Comparison of ENCODE assay signal across 8 cellular contexts in genomic region chr2:71129891-71130324, GRCh38. TPM values are rescaled to one million over a fixed set of nuclear protein-coding genes. Genes with fewer than 3 reads are reported as not detected.
DNase-seq lines count a peak whose midpoint lies in the region; ATAC-seq and TF ChIP-seq lines count a peak whose summit lies in the region.

MCEE (minus strand) TSS chr2:71130229; CDS start chr2:71130219, 10 bp downstream.

- DNase-seq in NCI-H128 (lab: John Stamatoyannopoulos, UW; ENCODE audit: unreplicated experiment) = peak; percentile 72
- peak; percentile 73 to 88 (median 83) for DNase-seq in T-helper 1 cell
- DNase-seq in amygdala (lab: John Stamatoyannopoulos, UW) = peak in 49 of 56 donors; percentile 58 to 96 (median 88)
- DNase-seq in hepatocyte (ENCODE audit: low spot score) = peak; percentile 95
- DNase-seq in gastrocnemius medialis = peak; percentile 83 to 86
- no peak for DNase-seq in OCI-M2 (lab: John Stamatoyannopoulos, UW; ENCODE audit: unreplicated experiment)

- no peaks in the 10 kb centered on the region for H3K27me3 ChIP-seq in hepatocyte
- no peaks in the 10 kb centered on the region for H3K27me3 ChIP-seq in gastrocnemius medialis

- H3K36me3 ChIP-seq in hepatocyte (replicated peaks; ENCODE audit: insufficient read depth, low read depth) (no peaks in the 10 kb centered on the region), gastrocnemius medialis (peaks cover 0 to 20% of the 10 kb centered on the region in 2 donors)

- in situ Hi-C loops in gastrocnemius medialis (cut with MboI; ENCODE audit: low sequenced_read_pairs in 4 of 4) = loop anchor here in 1 of 4 donors (5.0 kb wide), 1 partner anchor 63 kb away; the partner anchor contains the start of gene NAGK

- H3K79me2 ChIP-seq in hepatocyte = peaks cover 78% of the 10 kb centered on the region

- H3K4me1 ChIP-seq in hepatocyte (ENCODE audit: insufficient read depth) (peaks cover 15% of the 10 kb centered on the region), gastrocnemius medialis (peaks cover 37 to 39% of the 10 kb centered on the region in 2 donors)

- H4K20me1 ChIP-seq in hepatocyte (ENCODE audit: insufficient read depth, poor library complexity, severe bottlenecking) = peaks cover 6% of the 10 kb centered on the region

- TF ChIP-seq POLR2A in GM15510 (IDR thresholded peaks at IDR 0.05; ENCODE audit: borderline replicate concordance, extremely low read depth, insufficient read length) (peak; percentile 79), gastrocnemius medialis (IDR thresholded peaks at IDR 0.05) (peak in 1 of 2 donors; percentile 56)

- WGBS in hepatocyte (ENCODE audit: low lambda C conversion rate, missing lambda C conversion rate) = under 1% methylated on average over 29 of the region's 36 CpGs

- H3K4me2 ChIP-seq in hepatocyte = peak within 1 kb of the TSS; percentile 91

- H3K27ac ChIP-seq in hepatocyte (peak within 1 kb of the TSS; percentile 91), gastrocnemius medialis (peak within 1 kb of the TSS; percentile 89 to 95 (median 93))

- no peaks in the 10 kb centered on the region for H3K9me2 ChIP-seq in hepatocyte (replicated peaks; ENCODE audit: insufficient read depth)

- intact Hi-C loops in gastrocnemius medialis (cut with DNase I; ENCODE audit: low total_unique reads) = loop anchor here (1.0 to 5.0 kb wide), 3 partner anchors 62 to 881 kb away; partner anchors contain the start of genes NAGK, TIA1 and ZNF638

- H2AFZ ChIP-seq in hepatocyte = peak within 1 kb of the TSS; percentile 92

- ATAC-seq in HG02763 (IDR thresholded peaks at IDR 0.05; ENCODE audit: unreplicated experiment) (peak; percentile 82), gastrocnemius medialis (peak; percentile 95 to 98)

- no peak for TF ChIP-seq CTCF in hepatocyte (IDR thresholded peaks at IDR 0.05; ENCODE audit: poor library complexity)
- TF ChIP-seq CTCF in gastrocnemius medialis (IDR thresholded peaks at IDR 0.05 in 4 of 5, conservative IDR thresholded peaks at IDR 0.05 in 1 of 5) = no peak

- H3K9me3 ChIP-seq in hepatocyte (ENCODE audit: low read depth) (no peaks in the 10 kb centered on the region), gastrocnemius medialis (no peaks in the 10 kb centered on the region)

- peak within 1 kb of the TSS; percentile 81 for H3K4me3 ChIP-seq in hepatocyte
- H3K4me3 ChIP-seq in gastrocnemius medialis = peak within 1 kb of the TSS; percentile 85 to 97 (median 90)

RNA-seq across cellular contexts. Expression of gene MCEE, which starts in this region (rescaled TPM):
- total RNA-seq in hepatocyte = 17.5 and 22.3 TPM in 2 replicates
- 29.3 and 32.0 TPM in 2 replicates for polyA plus RNA-seq in hepatocyte
- 10 to 100 TPM in 3 of 4 donors, 1 to 10 TPM in 1; 10.0 to 20.2 (median 13.1) TPM for total RNA-seq in gastrocnemius medialis
